In genomic region chr17:907725-908124, GRCh38 we compare ENCODE assay signal across 32 cellular contexts.
"Had no signal": no experiment of that assay in that cellular context is flagged by ENCODE, and none has a peak within 500 bp of the region (broad histone marks: within the 10 kb centered on the region; RNA-seq: fewer than 3 reads in every experiment).

No MANE protein-coding gene starts in this region.

- H3K36me3 ChIP-seq: brain microvascular endothelial cell, SJSA1 had no signal

- H2AFZ ChIP-seq: PC-9 had no signal

- H3K4me2 ChIP-seq: PC-9, SK-N-SH had no signal

- H3K9ac ChIP-seq: SK-N-SH had no signal

- ATAC-seq: activated T-cell treated with anti-CD3 and anti-CD28 coated beads, Interleukin-2, amount 50 U/mL, for 4 hours; K562 had no signal

- H3K27ac Mint-ChIP-seq: activated B cell treated with CpG ODN at 0.5 μM for 24 hours; activated CD4-positive, alpha-beta memory T cell treated with anti-CD3 and anti-CD28 coated beads for 36 hours; activated naive CD8-positive, alpha-beta T cell treated with anti-CD3 and anti-CD28 coated beads for 36 hours; T-helper 1 cell treated with Interleukin-12 subunit alpha and Interleukin-12 subunit beta and Interleukin-4 antibody, amounts not matched to agents 30 μg/mL and 1 μg/mL, for 36 hours; T-helper 2 cell treated with Interferon-gamma antibody and Interleukin-4, amounts not matched to agents 5 μg/mL and 100 μg/mL, for 36 hours had no signal

- H3K4me1 Mint-ChIP-seq: activated B cell treated with CpG ODN at 0.5 μM for 24 hours; activated naive CD8-positive, alpha-beta T cell treated with anti-CD3 and anti-CD28 coated beads for 36 hours had no signal

- H3K27me3 ChIP-seq: brain microvascular endothelial cell, SJSA1 had no signal

- DNase-seq: activated B cell treated with CpG ODN at 0.5 μM for 24 hours; activated CD4-positive, alpha-beta memory T cell treated with anti-CD3 and anti-CD28 coated beads for 36 hours; activated CD4-positive, alpha-beta T cell treated with anti-CD3 and anti-CD28 coated beads for 4 hours; activated CD4-positive, alpha-beta T cell treated with anti-CD3 and anti-CD28 coated beads, Interleukin-2, amount 50 U/mL, for 1 hour; activated CD4-positive, CD25-positive, alpha-beta regulatory T cell treated with anti-CD3 and anti-CD28 coated beads, Interleukin-2, amount 50 U/mL, for 72 hours; activated CD8-positive, alpha-beta memory T cell treated with anti-CD3 and anti-CD28 coated beads, Interleukin-2, amount 50 U/mL, for 4 hours; activated effector memory CD4-positive, alpha-beta T cell treated with Interleukin-2 at 50 U/mL for 16 hours; activated naive CD4-positive, alpha-beta T cell; activated naive CD4-positive, alpha-beta T cell treated with anti-CD3 and anti-CD28 coated beads, Interleukin-2, amount 50 U/mL, for 16 hours; activated naive CD8-positive, alpha-beta T cell treated with anti-CD3 and anti-CD28 coated beads for 36 hours; activated T-cell treated with anti-CD3 and anti-CD28 coated beads for 4 hours; activated T-cell treated with anti-CD3 and anti-CD28 coated beads, Interleukin-2, amount 50 U/mL, for 4 hours; amniotic stem cell; aorta; brain microvascular endothelial cell; central memory CD4-positive, alpha-beta T cell; NCI-H1048; NCI-H1105 treated with DMSO at 0.1 percent for 48 hours; NCI-H1436; NCI-H1694; NCI-H1930; NCI-H2081 treated with DMSO at 0.1 percent for 48 hours; NCI-H345; NCI-H524 treated with DMSO at 0.1 percent for 48 hours; PC-9; SHP77 treated with DMSO at 0.1 percent for 48 hours; SK-N-SH had no signal

- H3K36me3 Mint-ChIP-seq: activated CD4-positive, alpha-beta memory T cell treated with anti-CD3 and anti-CD28 coated beads for 36 hours; activated naive CD8-positive, alpha-beta T cell treated with anti-CD3 and anti-CD28 coated beads for 36 hours had no signal

- H3K9me3 Mint-ChIP-seq: activated B cell treated with CpG ODN at 0.5 μM for 24 hours; activated CD4-positive, alpha-beta memory T cell treated with anti-CD3 and anti-CD28 coated beads for 36 hours; activated naive CD8-positive, alpha-beta T cell treated with anti-CD3 and anti-CD28 coated beads for 36 hours; activated T-cell treated with anti-CD3 and anti-CD28 coated beads, Interleukin-2, amount 50 U/mL, for 4 hours; T-helper 1 cell treated with Interleukin-12 subunit alpha and Interleukin-12 subunit beta and Interleukin-4 antibody, amounts not matched to agents 30 μg/mL and 1 μg/mL, for 36 hours; T-helper 2 cell treated with Interferon-gamma antibody and Interleukin-4, amounts not matched to agents 5 μg/mL and 100 μg/mL, for 36 hours had no signal

- H3K4me3 Mint-ChIP-seq: activated B cell treated with CpG ODN at 0.5 μM for 24 hours; activated CD4-positive, alpha-beta memory T cell treated with anti-CD3 and anti-CD28 coated beads for 36 hours; activated naive CD8-positive, alpha-beta T cell treated with anti-CD3 and anti-CD28 coated beads for 36 hours; activated T-cell treated with anti-CD3 and anti-CD28 coated beads, Interleukin-2, amount 50 U/mL, for 4 hours; T-helper 1 cell treated with Interleukin-12 subunit alpha and Interleukin-12 subunit beta and Interleukin-4 antibody, amounts not matched to agents 30 μg/mL and 1 μg/mL, for 36 hours; T-helper 2 cell treated with Interferon-gamma antibody and Interleukin-4, amounts not matched to agents 5 μg/mL and 100 μg/mL, for 36 hours had no signal

- H3K9me3 ChIP-seq: SJSA1, SK-N-SH had no signal

- H3K27ac ChIP-seq: brain microvascular endothelial cell, PC-9, SJSA1, VCaP had no signal

- H3K4me3 ChIP-seq: K562, PC-9, SJSA1 had no signal
